19 cellular contexts compared by ENCODE assay signal in genomic region chr1:224675589-224675988, GRCh38. TPM values are rescaled to one million over a fixed set of nuclear protein-coding genes. Genes with fewer than 3 reads are reported as not detected.
DNase-seq lines count a peak whose midpoint lies in the region; ATAC-seq and TF ChIP-seq lines count a peak whose summit lies in the region.
"Had no signal": no experiment of that assay in that cellular context is flagged by ENCODE, and none has a peak within 500 bp of the region (broad histone marks: within the 10 kb centered on the region; RNA-seq: fewer than 3 reads in every experiment).

No MANE protein-coding gene starts in this region.

- intact Hi-C loops in sciatic nerve (cut with DNase I): no loop called here

- no peaks in the 10 kb centered on the region for H3K9me3 Mint-ChIP-seq in activated T-cell treated with anti-CD3 and anti-CD28 coated beads, Interleukin-2, amount 50 U/mL, for 72 hours
- H3K9me3 Mint-ChIP-seq in activated T-cell treated with anti-CD3 and anti-CD28 coated beads, Interleukin-2, amount 50 U/mL, for 4 hours: no peaks in the 10 kb centered on the region
- H3K9me3 Mint-ChIP-seq: HFFc6; T-helper 1 cell treated with Interleukin-12 subunit alpha and Interleukin-12 subunit beta and Interleukin-4 antibody, amounts not matched to agents 30 μg/mL and 1 μg/mL, for 36 hours had no signal

- H3K4me3 Mint-ChIP-seq in activated T-cell treated with anti-CD3 and anti-CD28 coated beads, Interleukin-2, amount 50 U/mL, for 72 hours: no peak overlapping the region
- no peak overlapping the region for H3K4me3 Mint-ChIP-seq in activated T-cell treated with anti-CD3 and anti-CD28 coated beads, Interleukin-2, amount 50 U/mL, for 4 hours
- H3K4me3 Mint-ChIP-seq: HFFc6; T-helper 1 cell treated with Interleukin-12 subunit alpha and Interleukin-12 subunit beta and Interleukin-4 antibody, amounts not matched to agents 30 μg/mL and 1 μg/mL, for 36 hours had no signal

- TF ChIP-seq CTCF in foreskin keratinocyte (conservative IDR thresholded peaks at IDR 0.05): no peak

- H3K4me1 Mint-ChIP-seq in activated T-cell treated with anti-CD3 and anti-CD28 coated beads, Interleukin-2, amount 50 U/mL, for 72 hours (ENCODE audit: low read depth): peaks cover 8% of the 10 kb centered on the region
- H3K4me1 Mint-ChIP-seq in activated T-cell treated with anti-CD3 and anti-CD28 coated beads, Interleukin-2, amount 50 U/mL, for 4 hours (ENCODE audit: low read depth): no peaks in the 10 kb centered on the region

- no peaks in the 10 kb centered on the region for H3K36me3 Mint-ChIP-seq in activated T-cell treated with anti-CD3 and anti-CD28 coated beads, Interleukin-2, amount 50 U/mL, for 72 hours (ENCODE audit: insufficient read depth in 2 of 2)
- H3K36me3 Mint-ChIP-seq in activated T-cell treated with anti-CD3 and anti-CD28 coated beads, Interleukin-2, amount 50 U/mL, for 4 hours (ENCODE audit: insufficient read depth): no peaks in the 10 kb centered on the region

- H3K27ac Mint-ChIP-seq in activated T-cell treated with anti-CD3 and anti-CD28 coated beads, Interleukin-2, amount 50 U/mL, for 72 hours: no peak overlapping the region
- H3K27ac Mint-ChIP-seq: HFFc6; T-helper 1 cell treated with Interleukin-12 subunit alpha and Interleukin-12 subunit beta and Interleukin-4 antibody, amounts not matched to agents 30 μg/mL and 1 μg/mL, for 36 hours had no signal

- ATAC-seq in activated T-cell treated with anti-CD3 and anti-CD28 coated beads, Interleukin-2, amount 50 U/mL, for 72 hours (replicated peaks in 1 of 2): peak; percentile 55
- ATAC-seq in activated T-cell treated with anti-CD3 and anti-CD28 coated beads, Interleukin-2, amount 50 U/mL, for 4 hours: no peak
- ATAC-seq in GM19351 (IDR thresholded peaks at IDR 0.05; ENCODE audit: unreplicated experiment) (peak; percentile 71), HG02884 (IDR thresholded peaks at IDR 0.05; ENCODE audit: unreplicated experiment) (peak; percentile 51), foreskin keratinocyte (peak; percentile 18), sciatic nerve (no peak)

- H3K27me3 Mint-ChIP-seq in activated T-cell treated with anti-CD3 and anti-CD28 coated beads, Interleukin-2, amount 50 U/mL, for 72 hours (ENCODE audit: low read depth): no peaks in the 10 kb centered on the region
- peaks cover 2% of the 10 kb centered on the region for H3K27me3 Mint-ChIP-seq in activated T-cell treated with anti-CD3 and anti-CD28 coated beads, Interleukin-2, amount 50 U/mL, for 4 hours (ENCODE audit: low read depth)

- no peaks in the 10 kb centered on the region for H3K4me1 ChIP-seq in foreskin keratinocyte

- no peak for DNase-seq in activated T-cell treated with anti-CD3 and anti-CD28 coated beads, Interleukin-2, amount 50 U/mL, for 72 hours
- DNase-seq in activated T-cell treated with anti-CD3 and anti-CD28 coated beads, Interleukin-2, amount 50 U/mL, for 4 hours: no peak
- DNase-seq in foreskin keratinocyte: no peak
- no peak for DNase-seq in NOMO-1 treated with DMSO at 0.1 percent for 48 hours (lab: John Stamatoyannopoulos, UW; ENCODE audit: unreplicated experiment)
- DNase-seq in sciatic nerve (ENCODE audit: low spot score): no peak
- no peak for DNase-seq in NCI-H2227 treated with DMSO at 0.1 percent for 48 hours (lab: John Stamatoyannopoulos, UW)
- DNase-seq: 8988T, C1 segment of cervical spinal cord, HFFc6, KG1, NCI-H1105, NCI-H1694 treated with DMSO at 0.1 percent for 48 hours, NCI-H2171, NCI-H510A, NCI-H82, SHP77 had no signal

- peaks cover 2% of the 10 kb centered on the region for H3K27me3 ChIP-seq in foreskin keratinocyte

- H3K27ac ChIP-seq in foreskin keratinocyte: no peak overlapping the region

RNA-seq across cellular contexts. Expression of gene CNIH3, which starts 59.5 kb away (rescaled TPM):
- 1 to 10 TPM in 1 of 2 donors, under 1 TPM in 1; 0.62 to 1.4 TPM for total RNA-seq in activated T-cell treated with anti-CD3 and anti-CD28 coated beads, Interleukin-2, amount 50 U/mL, for 72 hours
- total RNA-seq in activated T-cell treated with anti-CD3 and anti-CD28 coated beads, Interleukin-2, amount 50 U/mL, for 4 hours: 1 to 10 TPM in 1 of 3 donors, under 1 TPM in 2; 0.66 to 1.1 (median 0.71) TPM
- 0.65 and 0.78 TPM in 2 replicates for total RNA-seq in foreskin keratinocyte
- polyA plus RNA-seq in foreskin keratinocyte: 0.49 and 1.2 TPM in 2 replicates
- total RNA-seq in sciatic nerve: 6.7 TPM

Comparison
In these comparisons a context has a peak if more than half of its experiments do, and no peak if none do; other contexts are left out.
1. ATAC-seq: peak in activated T-cell treated with anti-CD3 and anti-CD28 coated beads, Interleukin-2, amount 50 U/mL, for 72 hours (2 of 2), GM19351 (single experiment), HG02884 (single experiment) and foreskin keratinocyte (single experiment); none in activated T-cell treated with anti-CD3 and anti-CD28 coated beads, Interleukin-2, amount 50 U/mL, for 4 hours (0 of 2) and sciatic nerve (single experiment).